Comparison of ENCODE assay signal across 1 cellular context in genomic region chr1:51622455-51622913, GRCh38.
TF ChIP-seq lines count a peak whose summit lies in the region.

No MANE protein-coding gene starts in this region.

TF ChIP-seq in HEK293, 187 proteins besides CTCF, POLR2A, EP300 and RAD21 (continued from another document):
- TF ChIP-seq ZNF600 (tag by site-specific recombination; IDR thresholded peaks at IDR 0.05): peak; percentile 72
- no peak for TF ChIP-seq ZNF701 (tag by site-specific recombination; IDR thresholded peaks at IDR 0.05)
- TF ChIP-seq ZEB2 (tag by site-specific recombination; IDR thresholded peaks at IDR 0.05): peak; percentile 86
- TF ChIP-seq ZNF548 (tag by site-specific recombination; IDR thresholded peaks at IDR 0.05): no peak
- peak; percentile 81 for TF ChIP-seq ZNF660 (tag by site-specific recombination; IDR thresholded peaks at IDR 0.05)
- peak; percentile 90 for TF ChIP-seq ZNF341 (tag by site-specific recombination; IDR thresholded peaks at IDR 0.05; ENCODE audit: low read depth)
- TF ChIP-seq ZNF639 (tag by site-specific recombination; IDR thresholded peaks at IDR 0.05): 0 out of 2 replicates have a peak, but pooled peaks have one; percentile 22
- no peak for TF ChIP-seq ZNF354C (tag by site-specific recombination; IDR thresholded peaks at IDR 0.05; ENCODE audit: borderline replicate concordance, low read depth)
- TF ChIP-seq KLF10 (tag by site-specific recombination; IDR thresholded peaks at IDR 0.05): 0 out of 2 replicates have a peak, but pooled peaks have one; percentile 20
- peak; percentile 85 for TF ChIP-seq OSR2 (tag by site-specific recombination; IDR thresholded peaks at IDR 0.05)
- 0 out of 2 replicates have a peak, but pooled peaks have one; percentile 44 for TF ChIP-seq MZF1 (tag by site-specific recombination; IDR thresholded peaks at IDR 0.05; ENCODE audit: borderline replicate concordance)
- 0 out of 2 replicates have a peak, but pooled peaks have one; percentile 34 for TF ChIP-seq TSHZ1 (tag by site-specific recombination; IDR thresholded peaks at IDR 0.05; ENCODE audit: borderline replicate concordance)
- peak; percentile 81 for TF ChIP-seq ZNF561 (tag by site-specific recombination; IDR thresholded peaks at IDR 0.05; ENCODE audit: borderline replicate concordance)
- peak; percentile 67 for TF ChIP-seq PRDM1 (tag by site-specific recombination; IDR thresholded peaks at IDR 0.05)
- TF ChIP-seq PRDM10 (tag by site-specific recombination; IDR thresholded peaks at IDR 0.05): 0 out of 2 replicates have a peak, but pooled peaks have one; percentile 26
- peak; percentile 74 for TF ChIP-seq ZNF366 (tag by site-specific recombination; conservative IDR thresholded peaks at IDR 0.05)
- TF ChIP-seq GLIS1 (tag by site-specific recombination; IDR thresholded peaks at IDR 0.05): peak; percentile 21; the same call in 1 of the 2 replicates
- 0 out of 2 replicates have a peak, but pooled peaks have one; percentile 66 for TF ChIP-seq ZNF184 (tag by site-specific recombination; IDR thresholded peaks at IDR 0.05)
- TF ChIP-seq ZNF555 (tag by site-specific recombination; conservative IDR thresholded peaks at IDR 0.05): no peak
- no peak for TF ChIP-seq ZNF621 (tag by site-specific recombination; IDR thresholded peaks at IDR 0.05)
- TF ChIP-seq REPIN1 (tag by site-specific recombination; IDR thresholded peaks at IDR 0.05; ENCODE audit: low read depth): no peak
- TF ChIP-seq SP7 (tag by site-specific recombination; IDR thresholded peaks at IDR 0.05): peak; percentile 74
